1 cellular context compared by ENCODE assay signal in genomic region chr1:160942926-160943325, GRCh38.
TF ChIP-seq lines count a peak whose summit lies in the region.

No MANE protein-coding gene starts in this region.

TF ChIP-seq in GM23338, 12 proteins besides CTCF, POLR2A, EP300 and RAD21 (continued from another document):
- TF ChIP-seq ZNF462 (CRISPR knock-in tag; IDR thresholded peaks at IDR 0.05), result 0 out of 2 replicates have a peak, but pooled peaks have one; percentile 2
